18 cellular contexts compared by ENCODE assay signal in genomic region chr18:53991202-53991601, GRCh38.
DNase-seq lines count a peak whose midpoint lies in the region; ATAC-seq lines count a peak whose summit lies in the region.
"Had no signal": no experiment of that assay in that cellular context is flagged by ENCODE, and none has a peak within 500 bp of the region (broad histone marks: within the 10 kb centered on the region; RNA-seq: fewer than 3 reads in every experiment).

No MANE protein-coding gene starts in this region.

- no peaks in the 10 kb centered on the region for H3K27me3 ChIP-seq in HAP-1 (ENCODE audit: low read depth)
- H3K27me3 ChIP-seq: body of pancreas had no signal

- no peak overlapping the region for H3K4me3 ChIP-seq in HAP-1
- H3K4me3 ChIP-seq: body of pancreas, lung had no signal

- H3K36me3 ChIP-seq in HAP-1 (replicated peaks), result no peaks in the 10 kb centered on the region

- H3K9me3 ChIP-seq in HAP-1, result no peaks in the 10 kb centered on the region
- H3K9me3 ChIP-seq: body of pancreas had no signal

- no peak for ATAC-seq in GM18519 (IDR thresholded peaks at IDR 0.05; ENCODE audit: low FRiP score, unreplicated experiment)
- ATAC-seq: activated T-helper 17 cell treated with anti-CD3 and anti-CD28 coated beads, Interleukin-2, amount 50 U/mL, for 72 hours; body of pancreas had no signal

- DNase-seq in DMS53 (lab: John Stamatoyannopoulos, UW) (peak; percentile 38), DMS53 treated with DMSO at 0.1 percent for 48 hours (lab: John Stamatoyannopoulos, UW; ENCODE audit: unreplicated experiment) (no peak), SW480 (ENCODE audit: low spot score) (peak; percentile 10), fibroblast of the conjunctiva (ENCODE audit: low read depth) (peak; percentile 51), smooth muscle cell of the brain vasculature (ENCODE audit: low read depth, low spot score) (peak; percentile 6), epidermal melanocyte (ENCODE audit: insufficient read length, low spot score) (no peak), HAP-1 (ENCODE audit: low spot score in 2 of 2) (no peak)
- DNase-seq: activated CD4-positive, alpha-beta T cell treated with anti-CD3 and anti-CD28 coated beads, Interleukin-2, amount 50 U/mL, for 4 hours; endodermal cell; hypothalamus; NCI-H1417 treated with DMSO at 0.1 percent for 48 hours; NCI-H526; occipital lobe; stimulated activated CD4-positive, alpha-beta T cell treated with anti-CD3 and anti-CD28 coated beads, Interleukin-12 subunit alpha, Interleukin-12 subunit beta, amount 100 ng/mL, for 4 hours had no signal

- no peaks in the 10 kb centered on the region for H3K4me1 ChIP-seq in HAP-1
- H3K4me1 ChIP-seq: body of pancreas had no signal

- in situ Hi-C loops in HAP-1 (cut with MboI; ENCODE audit: low sequenced_read_pairs), result no loop called here

Comparison
In these comparisons a context has a peak if more than half of its experiments do, and no peak if none do; other contexts are left out.
1. DNase-seq: peak in DMS53 (single experiment), SW480 (single experiment), fibroblast of the conjunctiva (single experiment) and smooth muscle cell of the brain vasculature (single experiment); none in DMS53 treated with DMSO at 0.1 percent for 48 hours (single experiment), epidermal melanocyte (single experiment) and HAP-1 (0 of 2).